24 cellular contexts compared by ENCODE assay signal in genomic region chr19:17685451-17686026, GRCh38. TPM values are rescaled to one million over a fixed set of nuclear protein-coding genes. Genes with fewer than 3 reads are reported as not detected.
A peak's percentile ranks its signal among the peaks of the same experiment; 100 is the strongest.
DNase-seq lines count a peak whose midpoint lies in the region; ATAC-seq, FAIRE-seq and TF ChIP-seq lines count a peak whose summit lies in the region.
"Had no signal": no experiment of that assay in that cellular context is flagged by ENCODE, and none has a peak within 500 bp of the region (broad histone marks: within the 10 kb centered on the region; RNA-seq: fewer than 3 reads in every experiment).

No MANE protein-coding gene starts in this region.

- H3K4me1 ChIP-seq in HepG2 (ENCODE audit: insufficient read depth, low read length) (no peaks in the 10 kb centered on the region), right lobe of liver (no peaks in the 10 kb centered on the region)

- H3K9ac ChIP-seq in HepG2 (ENCODE audit: insufficient read depth, low read depth, low read length), result no peak overlapping the region

- no peaks in the 10 kb centered on the region for H3K36me3 ChIP-seq in HepG2 (replicated peaks in 1 of 2; ENCODE audit: control insufficient read depth in 1 of 2, insufficient read depth in 2 of 2, low read length in 2 of 2)
- H3K36me3 ChIP-seq in right lobe of liver, result no peaks in the 10 kb centered on the region
- no peaks in the 10 kb centered on the region for H3K36me3 ChIP-seq in MG63
- H3K36me3 ChIP-seq: tibial nerve had no signal

- CTCF ChIA-PET in HepG2 (lab: Yijun Ruan, JAX; ENCODE audit: low intra/inter-chr PET ratio, low total read pairs), result no interaction called here

- H3K4me3 ChIP-seq in HepG2 (replicated peaks in 1 of 3; ENCODE audit: insufficient read depth in 1 of 3, low read depth in 2 of 3, low read length in 3 of 3) (no peak overlapping the region), right lobe of liver (no peak overlapping the region), iPS-18c (ENCODE audit: insufficient read depth, low read depth, low read length) (peak overlapping the region; percentile 60; the same call in 1 of the 2 replicates), MG63 (no peak overlapping the region)
- H3K4me3 ChIP-seq: GM12878, K562, SK-N-MC, skin epidermis, tibial nerve had no signal

- H3K4me2 ChIP-seq in HepG2 (ENCODE audit: low read depth, low read length), result no peak overlapping the region

- H3K36me3 Mint-ChIP-seq in stimulated activated naive B cell treated with anti-CD40 and anti-IgM and Interleukin-4, amounts not matched to agents 10 μg/mL and 1 μg/mL and 100 μg/mL, for 72 hours, result peaks cover 3 to 4% of the 10 kb centered on the region in 2 donors

- no peak overlapping the region for H2AFZ ChIP-seq in HepG2 (ENCODE audit: low read length)

- in situ Hi-C loops in HepG2 (cut with HindIII; ENCODE audit: extremely low pct_ligation_motif_present, low pct_unique_long_range_greater_than_20kb), result no loop called here

- TF ChIP-seq POLR2A in HepG2 (IDR thresholded peaks at IDR 0.05; ENCODE audit: insufficient read depth in 1 of 2, low read depth in 2 of 2, low read length in 2 of 2) (no peak), right lobe of liver (IDR thresholded peaks at IDR 0.05) (no peak)

- POLR2A ChIA-PET in HepG2 (lab: Yijun Ruan, JAX), result no interaction called here

- H3K27me3 ChIP-seq in HepG2 (ENCODE audit: control insufficient read depth in 1 of 2, insufficient read depth in 2 of 2, low read length in 2 of 2), result peaks cover 0 to 21% of the 10 kb centered on the region in 2 experiments; a peak in 4 of 5 replicates
- peaks cover 0 to 11% of the 10 kb centered on the region in 2 donors for H3K27me3 ChIP-seq in right lobe of liver
- peaks cover 35% of the 10 kb centered on the region for H3K27me3 ChIP-seq in MG63

- H3K4me1 Mint-ChIP-seq in stimulated activated naive B cell treated with anti-CD40 and anti-IgM and Interleukin-4, amounts not matched to agents 10 μg/mL and 1 μg/mL and 100 μg/mL, for 72 hours, result peaks cover 10 to 27% of the 10 kb centered on the region in 2 donors

- H4K20me1 ChIP-seq in HepG2 (ENCODE audit: insufficient read depth, low read length), result peaks cover 4% of the 10 kb centered on the region; the same call in 1 of the 2 replicates

- H3K9me3 ChIP-seq in HepG2 (ENCODE audit: low read length) (no peaks in the 10 kb centered on the region), right lobe of liver (no peaks in the 10 kb centered on the region), iPS-18c (ENCODE audit: control insufficient read depth, insufficient read depth, low read length) (no peaks in the 10 kb centered on the region), MG63 (no peaks in the 10 kb centered on the region)
- H3K9me3 ChIP-seq: tibial nerve had no signal

- TF ChIP-seq RAD21 in HepG2 (CRISPR knock-in tag; IDR thresholded peaks at IDR 0.05), result no peak

- WGBS in HepG2 (ENCODE audit: low lambda C conversion rate), result 36% methylated on average over 12 of the region's 15 CpGs
- 54% methylated on average over 8 of the region's 15 CpGs for WGBS in right lobe of liver (ENCODE audit: insufficient coverage, low coverage, low lambda C conversion rate, missing lambda C conversion rate)

- no peak for ATAC-seq in HepG2
- ATAC-seq in right lobe of liver, result no peak
- ATAC-seq in stimulated activated naive B cell treated with anti-CD40 and anti-IgM and Interleukin-4, amounts not matched to agents 10 μg/mL and 1 μg/mL and 100 μg/mL, for 72 hours (replicated peaks), result no peak
- ATAC-seq: GM12878, K562, left cardiac atrium had no signal

- intact Hi-C loops in HepG2 (cut with micrococcal nuclease; ENCODE audit: unreplicated experiment) (no loop called here), right lobe of liver (cut with DNase I) (no loop called here)

- H3K4me3 Mint-ChIP-seq in stimulated activated naive B cell treated with anti-CD40 and anti-IgM and Interleukin-4, amounts not matched to agents 10 μg/mL and 1 μg/mL and 100 μg/mL, for 72 hours, result no peak overlapping the region

- H3K79me2 ChIP-seq in HepG2 (ENCODE audit: insufficient read depth, low read length), result no peaks in the 10 kb centered on the region

- BruUV-seq in HepG2 (replicated peaks; lab: Mats Ljungman, UMichigan), result no TSS peak

- H3K27ac Mint-ChIP-seq in stimulated activated naive B cell treated with anti-CD40 and anti-IgM and Interleukin-4, amounts not matched to agents 10 μg/mL and 1 μg/mL and 100 μg/mL, for 72 hours, result no peak overlapping the region
- H3K27ac Mint-ChIP-seq: CD4-positive, alpha-beta memory T cell had no signal

- peaks cover 57 to 79% of the 10 kb centered on the region in 2 donors for H3K27me3 Mint-ChIP-seq in stimulated activated naive B cell treated with anti-CD40 and anti-IgM and Interleukin-4, amounts not matched to agents 10 μg/mL and 1 μg/mL and 100 μg/mL, for 72 hours

- no peak for FAIRE-seq in HepG2 (lab: Jason Lieb, UNC)
- FAIRE-seq: A204.1, GM12878, K562 had no signal

- no peak for TF ChIP-seq EP300 in HepG2 (IDR thresholded peaks at IDR 0.05; ENCODE audit: low read depth in 2 of 2, low read length in 2 of 2)
- no peak for TF ChIP-seq EP300 in HepG2 (CRISPR knock-in tag; IDR thresholded peaks at IDR 0.05; ENCODE audit: borderline replicate concordance)

- no peak for TF ChIP-seq CTCF in HepG2 (CRISPR knock-in tag; IDR thresholded peaks at IDR 0.05)
- no peak for TF ChIP-seq CTCF in right lobe of liver (IDR thresholded peaks at IDR 0.05)

- H3K27ac ChIP-seq in HepG2 (ENCODE audit: extremely low read length, insufficient read depth, low read length), result no peak overlapping the region
- no peak overlapping the region for H3K27ac ChIP-seq in right lobe of liver
- peak overlapping the region; percentile 48 for H3K27ac ChIP-seq in angular gyrus (ENCODE audit: low read depth, low read length)
- H3K27ac ChIP-seq: SK-N-MC, skin epidermis, tibial nerve had no signal

- no peaks in the 10 kb centered on the region for H3K9me3 Mint-ChIP-seq in stimulated activated naive B cell treated with anti-CD40 and anti-IgM and Interleukin-4, amounts not matched to agents 10 μg/mL and 1 μg/mL and 100 μg/mL, for 72 hours

- DNase-seq in HepG2 (ENCODE audit: low spot score) (no peak), right lobe of liver (no peak), superior temporal gyrus (ENCODE audit: extremely low spot score) (peak; percentile 31), MG63 (no peak)
- DNase-seq in stimulated activated naive B cell treated with anti-CD40 and anti-IgM and Interleukin-4, amounts not matched to agents 10 μg/mL and 1 μg/mL and 100 μg/mL, for 72 hours, result no peak
- DNase-seq in activated naive CD4-positive, alpha-beta T cell treated with anti-CD3 and anti-CD28 coated beads, Interleukin-2, amount 50 U/mL, for 16 hours, result no peak
- DNase-seq: activated CD4-positive, alpha-beta T cell treated with anti-CD3 and anti-CD28 coated beads for 4 hours; activated effector memory CD4-positive, alpha-beta T cell treated with anti-CD3 and anti-CD28 coated beads, Interleukin-2, amount 50 U/mL, for 16 hours; activated T-cell treated with anti-CD3 and anti-CD28 coated beads, Interleukin-2, amount 50 U/mL, for 1 hour; CD4-positive, alpha-beta memory T cell; cerebellar nuclear complex; NCI-H2029; NCI-H345; NCI-H748 treated with DMSO at 0.1 percent for 48 hours; T-helper 2 cell had no signal

RNA-seq across cellular contexts. Expression of gene UNC13A, which starts 2.6 kb away (rescaled TPM):
- total RNA-seq in HepG2 (2016; rRNA removed; fragmentation: Illumina TruSeq; extraction: Trizol) (0.07 and 0.11 TPM in 2 replicates), right lobe of liver (under 1 TPM in 1 of 6 experiments, not detected in 5; 0.02 TPM)
- not detected in 2 replicates for total RNA-seq in HepG2 (2016; cell fraction: cytosol; rRNA removed; fragmentation: Illumina TruSeq; extraction: Trizol; ENCODE audit: low read depth)
- total RNA-seq in HepG2 (2016; cell fraction: insoluble cytoplasmic fraction; rRNA removed; fragmentation: Illumina TruSeq; extraction: Trizol), result 0.09 TPM in 2 replicates
- total RNA-seq in HepG2 (2016; cell fraction: membrane; rRNA removed; fragmentation: Illumina TruSeq; extraction: Trizol), result 0.03 and 0.06 TPM in 2 replicates
- 0.09 and 0.16 TPM in 2 replicates for total RNA-seq in HepG2 (2016; cell fraction: nucleus; rRNA removed; fragmentation: Illumina TruSeq; extraction: Trizol)
- 0.34 and 0.45 TPM in 2 replicates for polyA plus RNA-seq in HepG2 (2011; rRNA removed)
- polyA plus RNA-seq in HepG2 (2011; cell fraction: cytosol; rRNA removed), result 0.09 and 0.10 TPM in 2 replicates
- 1.7 and 2.0 TPM in 2 replicates for polyA plus RNA-seq in HepG2 (2011; cell fraction: nucleus; rRNA removed)
- 0.17 and 0.20 TPM in 2 replicates for polyA plus RNA-seq in HepG2 (2012)
- not detected in 2 replicates for polyA plus RNA-seq in HepG2 (2016; cell fraction: cytosol; fragmentation: Illumina TruSeq; extraction: Trizol; ENCODE audit: low read depth)
- 0.05 and 0.14 TPM in 2 replicates for polyA plus RNA-seq in HepG2 (2016; cell fraction: insoluble cytoplasmic fraction; fragmentation: Illumina TruSeq; extraction: Trizol; ENCODE audit: low read depth)
- polyA plus RNA-seq in HepG2 (2016; cell fraction: membrane; fragmentation: Illumina TruSeq; extraction: Trizol; ENCODE audit: low read depth), result 0.02 TPM in 1 of 2 replicates, not detected in the other
- polyA plus RNA-seq in HepG2 (2016; cell fraction: nucleus; fragmentation: Illumina TruSeq; extraction: Trizol; ENCODE audit: insufficient read depth, low read depth), result 0.40 and 0.84 TPM in 2 replicates
- polyA minus RNA-seq in HepG2 (2011; rRNA and poly(A)+ RNA removed; ENCODE audit: low replicate concordance), result 0.24 and 0.63 TPM in 2 replicates
- polyA minus RNA-seq in HepG2 (2011; cell fraction: cytosol; rRNA and poly(A)+ RNA removed), result 0.18 and 0.30 TPM in 2 replicates
- 0.62 and 1.2 TPM in 2 replicates for polyA minus RNA-seq in HepG2 (2011; cell fraction: nucleus; rRNA and poly(A)+ RNA removed)
- total RNA-seq in MG63 (2014; rRNA removed; shearing (Covaris generic); ENCODE audit: low replicate concordance), result 0.10 TPM in 1 of 2 replicates, not detected in the other
- polyA plus RNA-seq: CD4-positive, alpha-beta memory T cell had no signal

RNA-seq across cellular contexts. Expression of gene MAP1S, which starts 33.7 kb away (rescaled TPM):
- 3.8 and 12.2 TPM in 2 replicates for total RNA-seq in HepG2 (2016; rRNA removed; fragmentation: Illumina TruSeq; extraction: Trizol)
- 2.4 and 2.8 TPM in 2 replicates for total RNA-seq in HepG2 (2016; cell fraction: cytosol; rRNA removed; fragmentation: Illumina TruSeq; extraction: Trizol; ENCODE audit: low read depth)
- total RNA-seq in HepG2 (2016; cell fraction: insoluble cytoplasmic fraction; rRNA removed; fragmentation: Illumina TruSeq; extraction: Trizol), result 6.4 and 9.5 TPM in 2 replicates
- total RNA-seq in HepG2 (2016; cell fraction: membrane; rRNA removed; fragmentation: Illumina TruSeq; extraction: Trizol), result 6.3 and 6.5 TPM in 2 replicates
- total RNA-seq in HepG2 (2016; cell fraction: nucleus; rRNA removed; fragmentation: Illumina TruSeq; extraction: Trizol), result 6.7 and 10.0 TPM in 2 replicates
- polyA plus RNA-seq in HepG2 (2011; rRNA removed), result 7.3 and 8.2 TPM in 2 replicates
- 3.3 and 5.6 TPM in 2 replicates for polyA plus RNA-seq in HepG2 (2011; cell fraction: cytosol; rRNA removed)
- 34.8 and 36.5 TPM in 2 replicates for polyA plus RNA-seq in HepG2 (2011; cell fraction: nucleus; rRNA removed)
- polyA plus RNA-seq in HepG2 (2012), result 18.2 and 28.7 TPM in 2 replicates
- polyA plus RNA-seq in HepG2 (2016; cell fraction: cytosol; fragmentation: Illumina TruSeq; extraction: Trizol; ENCODE audit: low read depth), result 1.0 and 1.3 TPM in 2 replicates
- 8.8 and 13.1 TPM in 2 replicates for polyA plus RNA-seq in HepG2 (2016; cell fraction: insoluble cytoplasmic fraction; fragmentation: Illumina TruSeq; extraction: Trizol; ENCODE audit: low read depth)
- 2.1 and 3.2 TPM in 2 replicates for polyA plus RNA-seq in HepG2 (2016; cell fraction: membrane; fragmentation: Illumina TruSeq; extraction: Trizol; ENCODE audit: low read depth)
- polyA plus RNA-seq in HepG2 (2016; cell fraction: nucleus; fragmentation: Illumina TruSeq; extraction: Trizol; ENCODE audit: insufficient read depth, low read depth), result 15.3 and 23.8 TPM in 2 replicates
- 37.6 and 52.5 TPM in 2 replicates for polyA minus RNA-seq in HepG2 (2011; rRNA and poly(A)+ RNA removed; ENCODE audit: low replicate concordance)
- 19.4 and 24.6 TPM in 2 replicates for polyA minus RNA-seq in HepG2 (2011; cell fraction: cytosol; rRNA and poly(A)+ RNA removed)
- polyA minus RNA-seq in HepG2 (2011; cell fraction: nucleus; rRNA and poly(A)+ RNA removed), result 10.9 and 11.4 TPM in 2 replicates
- total RNA-seq in right lobe of liver, result 10 to 100 TPM; 11.1 to 31.3 (median 14.9) TPM
- 23.3 and 50.0 TPM in 2 replicates for total RNA-seq in MG63 (2014; rRNA removed; shearing (Covaris generic); ENCODE audit: low replicate concordance)
